9 cellular contexts compared by ENCODE assay signal in genomic region chr4:158169931-158170690, GRCh38. TPM values are rescaled to one million over a fixed set of nuclear protein-coding genes. Genes with fewer than 3 reads are reported as not detected.
DNase-seq lines count a peak whose midpoint lies in the region; TF ChIP-seq lines count a peak whose summit lies in the region.
"Had no signal": no experiment of that assay in that cellular context is flagged by ENCODE, and none has a peak within 500 bp of the region (broad histone marks: within the 10 kb centered on the region; RNA-seq: fewer than 3 reads in every experiment).

No MANE protein-coding gene starts in this region.

- H3K9me3 ChIP-seq in breast epithelium, result no peaks in the 10 kb centered on the region
- no peaks in the 10 kb centered on the region for H3K9me3 ChIP-seq in uterus

- no peak for TF ChIP-seq CTCF in breast epithelium (IDR thresholded peaks at IDR 0.05)
- no peak for TF ChIP-seq CTCF in uterus (IDR thresholded peaks at IDR 0.05)

- H3K4me3 ChIP-seq in breast epithelium, result peak overlapping the region; percentile 51 to 81 (median 64)
- H3K4me3 ChIP-seq in uterus, result peak overlapping the region; percentile 47 to 60

- DNase-seq in SIG-M5 treated with dmso at 0.1 percent for 504 hours (lab: John Stamatoyannopoulos, UW; ENCODE audit: unreplicated experiment) (peak; percentile 12), SIG-M5 (lab: John Stamatoyannopoulos, UW) (no peak), breast epithelium (ENCODE audit: low spot score in 2 of 2) (no peak), lung microvascular endothelial cell (ENCODE audit: low read depth in 2 of 2) (peak; percentile 58 to 72), uterus (no peak), ecto neural progenitor cell (ENCODE audit: low spot score) (no peak), SKM-1 (lab: John Stamatoyannopoulos, UW; ENCODE audit: unreplicated experiment) (no peak)
- no peak for DNase-seq in activated CD8-positive, alpha-beta memory T cell treated with anti-CD3 and anti-CD28 coated beads, Interleukin-2, amount 50 U/mL, for 48 hours
- DNase-seq: activated B cell treated with CpG ODN at 0.5 μM for 24 hours had no signal

- H3K36me3 ChIP-seq in breast epithelium, result no peaks in the 10 kb centered on the region
- no peaks in the 10 kb centered on the region for H3K36me3 ChIP-seq in uterus

- no peak for TF ChIP-seq POLR2A in breast epithelium (IDR thresholded peaks at IDR 0.05)
- peak in 1 of 2 donors; percentile 27 for TF ChIP-seq POLR2A in uterus (IDR thresholded peaks at IDR 0.05)

- H3K4me1 ChIP-seq in breast epithelium (peaks cover 0 to 5% of the 10 kb centered on the region in 2 donors), uterus (peaks cover 0 to 7% of the 10 kb centered on the region in 2 donors)

- intact Hi-C loops in breast epithelium (cut with DNase I; ENCODE audit: low total_unique reads), result loop anchor here (10.0 kb wide), 2 partner anchors 175 to 1375 kb away; no protein-coding TSS in a partner anchor
- intact Hi-C loops in uterus (cut with DNase I; ENCODE audit: low total_unique reads), result loop anchor here (5.0 kb wide), 1 partner anchor 173 kb away; no protein-coding TSS in a partner anchor

- H3K27me3 ChIP-seq in breast epithelium (no peaks in the 10 kb centered on the region), uterus (no peaks in the 10 kb centered on the region)

- H3K27ac ChIP-seq in breast epithelium, result peak overlapping the region; percentile 88 to 94
- H3K27ac ChIP-seq in uterus, result peak overlapping the region; percentile 90 to 97

RNA-seq across cellular contexts. Expression of gene GASK1B, which starts 2.7 kb away (rescaled TPM):
- total RNA-seq in breast epithelium (10 to 100 TPM; 69.3 to 71.1 (median 70.4) TPM), lung microvascular endothelial cell (32.7 and 57.8 TPM in 2 replicates), uterus (100 to 1,000 TPM in 1 of 4 donors, 10 to 100 TPM in 3; 54.7 to 135 (median 62.7) TPM)
- total RNA-seq: activated B cell treated with CpG ODN at 0.5 μM for 24 hours had no signal

RNA-seq across cellular contexts. Expression of gene TMEM144, which starts 40.2 kb away (rescaled TPM):
- 10 to 100 TPM; 14.7 to 50.1 (median 44.2) TPM for total RNA-seq in breast epithelium
- total RNA-seq in lung microvascular endothelial cell, result 2.4 and 5.8 TPM in 2 replicates
- 1 to 10 TPM; 3.8 to 9.7 (median 5.0) TPM for total RNA-seq in uterus
- total RNA-seq: activated B cell treated with CpG ODN at 0.5 μM for 24 hours had no signal

Comparison
In these comparisons a context has a peak if more than half of its experiments do, and no peak if none do; other contexts are left out.
1. DNase-seq: peak in SIG-M5 treated with dmso at 0.1 percent for 504 hours (single experiment) and lung microvascular endothelial cell (2 of 2); none in SIG-M5 (single experiment), breast epithelium (0 of 2), uterus (0 of 2), activated CD8-positive, alpha-beta memory T cell treated with anti-CD3 and anti-CD28 coated beads, Interleukin-2, amount 50 U/mL, for 48 hours (single experiment), ecto neural progenitor cell (single experiment) and SKM-1 (single experiment).